Comparison of ENCODE assay signal across 1 cellular context in the genomic region with DNA sequence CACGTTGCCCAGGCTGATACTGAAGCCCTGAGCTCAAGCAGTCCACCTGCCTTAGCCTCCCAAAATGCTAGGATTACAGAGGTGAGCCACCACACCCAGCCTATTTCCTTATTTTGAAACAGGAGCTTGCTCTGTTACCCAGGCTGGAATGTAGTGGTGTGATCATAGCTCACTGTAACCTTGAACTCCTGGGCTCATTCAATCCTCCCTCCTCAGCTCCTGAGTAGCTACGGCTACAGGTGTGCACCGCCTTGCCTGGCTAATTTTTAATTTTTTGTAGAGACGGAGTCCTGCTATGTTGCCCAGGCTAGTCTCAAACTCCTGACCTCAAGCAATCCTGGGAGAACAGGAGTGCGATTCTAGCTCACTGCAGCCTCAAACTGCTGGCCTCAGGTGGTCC.
TF ChIP-seq lines count a peak whose summit lies in the region.

No MANE protein-coding gene starts in this region.

TF ChIP-seq in HepG2, 621 proteins besides CTCF, POLR2A, EP300 and RAD21 (continued from another document):
- TF ChIP-seq ZNF770 (CRISPR knock-in tag; IDR thresholded peaks at IDR 0.05) (no peak), ZNF18 (CRISPR knock-in tag; IDR thresholded peaks at IDR 0.05; ENCODE audit: insufficient replicate concordance) (peak; percentile 53), KDM2A (CRISPR knock-in tag; IDR thresholded peaks at IDR 0.05; ENCODE audit: borderline replicate concordance, low read depth) (no peak), HNF4A (CRISPR knock-in tag; IDR thresholded peaks at IDR 0.05) (peak; percentile 61; the same call in 1 of the 2 replicates), U2AF2 (IDR thresholded peaks at IDR 0.05; ENCODE audit: low read depth, low read length) (no peak), MYNN (CRISPR knock-in tag; IDR thresholded peaks at IDR 0.05; ENCODE audit: low read depth) (no peak), HOXA3 (CRISPR knock-in tag; IDR thresholded peaks at IDR 0.05) (no peak), KLF9 (CRISPR knock-in tag; IDR thresholded peaks at IDR 0.05; ENCODE audit: low read depth) (no peak), ZNF546 (CRISPR knock-in tag; conservative IDR thresholded peaks at IDR 0.05) (no peak), ZNF335 (CRISPR knock-in tag; IDR thresholded peaks at IDR 0.05) (no peak), ARID5B (CRISPR knock-in tag; IDR thresholded peaks at IDR 0.05) (0 out of 2 replicates have a peak, but pooled peaks have one; percentile 34), ESRRA (CRISPR knock-in tag; IDR thresholded peaks at IDR 0.05; ENCODE audit: low read depth) (no peak), CREM (IDR thresholded peaks at IDR 0.05) (no peak), CREM (CRISPR knock-in tag; IDR thresholded peaks at IDR 0.05) (no peak), ZNF639 (CRISPR knock-in tag; conservative IDR thresholded peaks at IDR 0.05) (no peak), MBNL3 (CRISPR knock-in tag; conservative IDR thresholded peaks at IDR 0.05) (no peak), MEIS1 (CRISPR knock-in tag; IDR thresholded peaks at IDR 0.05; ENCODE audit: borderline replicate concordance) (no peak), PAWR (CRISPR knock-in tag; IDR thresholded peaks at IDR 0.05; ENCODE audit: borderline replicate concordance) (no peak), REL (CRISPR knock-in tag; conservative IDR thresholded peaks at IDR 0.05) (no peak), MIER3 (CRISPR knock-in tag; IDR thresholded peaks at IDR 0.05; ENCODE audit: borderline replicate concordance) (no peak), RARA (CRISPR knock-in tag; IDR thresholded peaks at IDR 0.05) (peak; percentile 33; the same call in 1 of the 2 replicates), POLR2AphosphoS5 (IDR thresholded peaks at IDR 0.05; ENCODE audit: low read depth, low read length) (no peak), NCOA1 (CRISPR knock-in tag; IDR thresholded peaks at IDR 0.05) (no peak), ZFY (CRISPR knock-in tag; IDR thresholded peaks at IDR 0.05) (no peak), FOSL1 (CRISPR knock-in tag; IDR thresholded peaks at IDR 0.05; ENCODE audit: borderline replicate concordance) (no peak)
